In genomic region chrX:155768036-155768769, GRCh38 we compare ENCODE assay signal across 8 cellular contexts.
A peak's percentile ranks its signal among the peaks of the same experiment; 100 is the strongest.
DNase-seq lines count a peak whose midpoint lies in the region; ATAC-seq, FAIRE-seq and TF ChIP-seq lines count a peak whose summit lies in the region.

No MANE protein-coding gene starts in this region.

- TF ChIP-seq CTCF in right atrium auricular region (IDR thresholded peaks at IDR 0.05): no peak
- TF ChIP-seq CTCF in K562 (IDR thresholded peaks at IDR 0.05 in 2 of 3, conservative IDR thresholded peaks at IDR 0.05 in 1 of 3; ENCODE audit: insufficient read depth in 2 of 3, low read depth in 1 of 3, low read length in 3 of 3): no peak
- TF ChIP-seq CTCF in body of pancreas (IDR thresholded peaks at IDR 0.05): no peak
- TF ChIP-seq CTCF in colonic mucosa (IDR thresholded peaks at IDR 0.05): no peak

- H2AFZ ChIP-seq in K562 (ENCODE audit: low read depth, low read length): 0 out of 2 replicates have a peak overlapping the region, but pooled peaks have one; percentile 67

- no peak for TF ChIP-seq POLR2A in K562 (conservative IDR thresholded peaks at IDR 0.05)
- TF ChIP-seq POLR2A in body of pancreas (IDR thresholded peaks at IDR 0.05): no peak

- no peaks in the 10 kb centered on the region for H3K27me3 ChIP-seq in right atrium auricular region
- peaks cover 0 to 4% of the 10 kb centered on the region in 2 experiments; a peak in 2 of 5 replicates for H3K27me3 ChIP-seq in K562 (ENCODE audit: control insufficient read depth in 2 of 2, insufficient read depth in 2 of 2, low read length in 2 of 2)
- H3K27me3 ChIP-seq in aorta (ENCODE audit: control insufficient read depth in 1 of 2, insufficient read depth in 2 of 2, low read length in 1 of 2): no peaks in the 10 kb centered on the region
- H3K27me3 ChIP-seq in body of pancreas: no peaks in the 10 kb centered on the region
- H3K27me3 ChIP-seq in colonic mucosa: no peaks in the 10 kb centered on the region

- DNase-seq in Right ventricle myocardium superior (no peak), right atrium auricular region (ENCODE audit: low spot score) (no peak), K562 (ENCODE audit: extremely low read depth in 1 of 4, low spot score in 3 of 4) (no peak), left kidney (ENCODE audit: low read depth, low spot score) (peak; percentile 16), aorta (peak in 1 of 2 donors; percentile 58), body of pancreas (no peak), NCI-H2081 treated with DMSO at 0.1 percent for 48 hours (lab: John Stamatoyannopoulos, UW) (no peak), colonic mucosa (no peak)

- H3K4me1 ChIP-seq in right atrium auricular region (no peaks in the 10 kb centered on the region), K562 (replicated peaks in 1 of 2; ENCODE audit: control insufficient read depth in 2 of 2, insufficient read depth in 2 of 2, low read length in 2 of 2) (0 out of 5 replicates have a peak, but pooled peaks cover 0 to 3% of the 10 kb centered on the region in 2 experiments), aorta (ENCODE audit: control insufficient read depth in 1 of 2, insufficient read depth in 2 of 2, low read length in 2 of 2) (peaks cover 0 to 2% of the 10 kb centered on the region in 2 donors), body of pancreas (no peaks in the 10 kb centered on the region), colonic mucosa (no peaks in the 10 kb centered on the region)

- ATAC-seq in Right ventricle myocardium superior (ENCODE audit: poor library complexity) (peak; percentile 34), K562 (no peak), aorta (ENCODE audit: low FRiP score) (peak; percentile 23), body of pancreas (no peak)

- H3K9me3 ChIP-seq in right atrium auricular region: no peaks in the 10 kb centered on the region
- H3K9me3 ChIP-seq in K562 (replicated peaks; ENCODE audit: control insufficient read depth, insufficient read depth, low read depth, low read length): no peaks in the 10 kb centered on the region
- no peaks in the 10 kb centered on the region for H3K9me3 ChIP-seq in aorta (ENCODE audit: control insufficient read depth, low read length)
- H3K9me3 ChIP-seq in body of pancreas: no peaks in the 10 kb centered on the region
- no peaks in the 10 kb centered on the region for H3K9me3 ChIP-seq in colonic mucosa

- in situ Hi-C loops in K562 (cut with MboI): no loop called here

- TF ChIP-seq RAD21 in K562 (CRISPR knock-in tag; conservative IDR thresholded peaks at IDR 0.05 in 1 of 2, IDR thresholded peaks at IDR 0.05 in 1 of 2): no peak

- H3K79me2 ChIP-seq in K562 (ENCODE audit: control insufficient read depth, insufficient read depth, low read length): no peaks in the 10 kb centered on the region

- no peaks in the 10 kb centered on the region for H3K36me3 ChIP-seq in right atrium auricular region
- no peaks in the 10 kb centered on the region for H3K36me3 ChIP-seq in K562 (ENCODE audit: control insufficient read depth, insufficient read depth, low read length)
- no peaks in the 10 kb centered on the region for H3K36me3 ChIP-seq in aorta (ENCODE audit: control insufficient read depth in 1 of 2, insufficient read depth in 2 of 2, low read length in 1 of 2)
- H3K36me3 ChIP-seq in body of pancreas (replicated peaks in 1 of 2; ENCODE audit: insufficient read depth in 1 of 2, low read depth in 2 of 2): no peaks in the 10 kb centered on the region
- no peaks in the 10 kb centered on the region for H3K36me3 ChIP-seq in colonic mucosa

- H3K9me1 ChIP-seq in K562 (ENCODE audit: control insufficient read depth, insufficient read depth, low read length): no peaks in the 10 kb centered on the region

- peak overlapping the region; percentile 76 for H3K4me2 ChIP-seq in K562 (ENCODE audit: insufficient read depth, low read length)

- H3K9ac ChIP-seq in K562 (ENCODE audit: insufficient read depth in 1 of 2, low read depth in 2 of 2, low read length in 2 of 2) (no peak overlapping the region), colonic mucosa (ENCODE audit: low read depth in 2 of 2, low read length in 2 of 2) (no peak overlapping the region)

- no peak for TF ChIP-seq EP300 in K562 (IDR thresholded peaks at IDR 0.05; ENCODE audit: low read length)

- 27% methylated on average over 21 of the region's 21 CpGs for WGBS in K562 (ENCODE audit: insufficient coverage, low coverage, missing lambda C conversion rate)
- WGBS in aorta, 2 donors: 39 to 42% methylated on average over 21 of the region's 21 CpGs
- WGBS in body of pancreas, 2 donors: 36 to 71% methylated on average over 21 of the region's 21 CpGs

- intact Hi-C loops in Right ventricle myocardium superior (cut with DNase I): no loop called here
- intact Hi-C loops in K562 (cut with micrococcal nuclease): no loop called here
- intact Hi-C loops in aorta (cut with DNase I): loop anchor here in 1 of 2 donors (10.0 kb wide), 1 partner anchor 153 kb away; the partner anchor contains the start of genes SPRY3 and TMLHE
- intact Hi-C loops in body of pancreas (cut with DNase I): no loop called here
- intact Hi-C loops in colonic mucosa (cut with DNase I): no loop called here

- no peaks in the 10 kb centered on the region for H4K20me1 ChIP-seq in K562 (replicated peaks; ENCODE audit: control insufficient read depth, insufficient read depth, low read length)

- H3K4me3 ChIP-seq in right atrium auricular region: peak overlapping the region in 1 of 2 donors; percentile 48
- H3K4me3 ChIP-seq in K562: peak overlapping the region; percentile 44; the same call in 1 of the 2 replicates
- peak overlapping the region in 1 of 2 donors; percentile 21 for H3K4me3 ChIP-seq in aorta (ENCODE audit: low read length in 2 of 2)
- H3K4me3 ChIP-seq in body of pancreas: no peak overlapping the region
- no peak overlapping the region for H3K4me3 ChIP-seq in colonic mucosa

- no peak overlapping the region for H3K27ac ChIP-seq in right atrium auricular region
- H3K27ac ChIP-seq in K562 (ENCODE audit: extremely low read depth, low read depth, low read length): no peak overlapping the region
- no peak overlapping the region for H3K27ac ChIP-seq in aorta (ENCODE audit: low read depth in 1 of 2, low read length in 2 of 2)
- no peak overlapping the region for H3K27ac ChIP-seq in body of pancreas
- no peak overlapping the region for H3K27ac ChIP-seq in colonic mucosa

- POLR2A ChIA-PET in K562 (lab: Yijun Ruan, JAX): no interaction called here

- BruUV-seq in K562 (replicated peaks; lab: Mats Ljungman, UMichigan): no TSS peak

- CTCF ChIA-PET in K562 (lab: Yijun Ruan, JAX; ENCODE audit: low intra/inter-chr PET ratio): no interaction called here

- FAIRE-seq in K562 (lab: Jason Lieb, UNC): no peak

TF ChIP-seq in K562, 482 proteins besides CTCF, POLR2A, EP300 and RAD21:
- TF ChIP-seq VEZF1 (CRISPR knock-in tag; IDR thresholded peaks at IDR 0.05) (no peak), NRF1 (conservative IDR thresholded peaks at IDR 0.05 in 1 of 2, IDR thresholded peaks at IDR 0.05 in 1 of 2) (peak in 1 of 2 experiments; percentile 29; a peak in 2 of 4 replicates)
- TF ChIP-seq, protein P1, sequence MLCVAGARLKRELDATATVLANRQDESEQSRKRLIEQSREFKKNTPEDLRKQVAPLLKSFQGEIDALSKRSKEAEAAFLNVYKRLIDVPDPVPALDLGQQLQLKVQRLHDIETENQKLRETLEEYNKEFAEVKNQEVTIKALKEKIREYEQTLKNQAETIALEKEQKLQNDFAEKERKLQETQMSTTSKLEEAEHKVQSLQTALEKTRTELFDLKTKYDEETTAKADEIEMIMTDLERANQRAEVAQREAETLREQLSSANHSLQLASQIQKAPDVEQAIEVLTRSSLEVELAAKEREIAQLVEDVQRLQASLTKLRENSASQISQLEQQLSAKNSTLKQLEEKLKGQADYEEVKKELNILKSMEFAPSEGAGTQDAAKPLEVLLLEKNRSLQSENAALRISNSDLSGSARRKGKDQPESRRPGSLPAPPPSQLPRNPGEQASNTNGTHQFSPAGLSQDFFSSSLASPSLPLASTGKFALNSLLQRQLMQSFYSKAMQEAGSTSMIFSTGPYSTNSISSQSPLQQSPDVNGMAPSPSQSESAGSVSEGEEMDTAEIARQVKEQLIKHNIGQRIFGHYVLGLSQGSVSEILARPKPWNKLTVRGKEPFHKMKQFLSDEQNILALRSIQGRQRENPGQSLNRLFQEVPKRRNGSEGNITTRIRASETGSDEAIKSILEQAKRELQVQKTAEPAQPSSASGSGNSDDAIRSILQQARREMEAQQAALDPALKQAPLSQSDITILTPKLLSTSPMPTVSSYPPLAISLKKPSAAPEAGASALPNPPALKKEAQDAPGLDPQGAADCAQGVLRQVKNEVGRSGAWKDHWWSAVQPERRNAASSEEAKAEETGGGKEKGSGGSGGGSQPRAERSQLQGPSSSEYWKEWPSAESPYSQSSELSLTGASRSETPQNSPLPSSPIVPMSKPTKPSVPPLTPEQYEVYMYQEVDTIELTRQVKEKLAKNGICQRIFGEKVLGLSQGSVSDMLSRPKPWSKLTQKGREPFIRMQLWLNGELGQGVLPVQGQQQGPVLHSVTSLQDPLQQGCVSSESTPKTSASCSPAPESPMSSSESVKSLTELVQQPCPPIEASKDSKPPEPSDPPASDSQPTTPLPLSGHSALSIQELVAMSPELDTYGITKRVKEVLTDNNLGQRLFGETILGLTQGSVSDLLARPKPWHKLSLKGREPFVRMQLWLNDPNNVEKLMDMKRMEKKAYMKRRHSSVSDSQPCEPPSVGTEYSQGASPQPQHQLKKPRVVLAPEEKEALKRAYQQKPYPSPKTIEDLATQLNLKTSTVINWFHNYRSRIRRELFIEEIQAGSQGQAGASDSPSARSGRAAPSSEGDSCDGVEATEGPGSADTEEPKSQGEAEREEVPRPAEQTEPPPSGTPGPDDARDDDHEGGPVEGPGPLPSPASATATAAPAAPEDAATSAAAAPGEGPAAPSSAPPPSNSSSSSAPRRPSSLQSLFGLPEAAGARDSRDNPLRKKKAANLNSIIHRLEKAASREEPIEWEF (CRISPR knock-in tag; IDR thresholded peaks at IDR 0.05): no peak

Comparison
In these comparisons a context has a peak if more than half of its experiments do, and no peak if none do; other contexts are left out.
1. ATAC-seq: peak in Right ventricle myocardium superior (single experiment) and aorta (single experiment); none in K562 (single experiment) and body of pancreas (single experiment).